ENCODE assay signal across 8 cellular contexts in genomic region chr16:1770328-1771071, GRCh38. TPM values are rescaled to one million over a fixed set of nuclear protein-coding genes. Genes with fewer than 3 reads are reported as not detected.
DNase-seq lines count a peak whose midpoint lies in the region; ATAC-seq and TF ChIP-seq lines count a peak whose summit lies in the region.

No MANE protein-coding gene starts in this region.

- no peak for TF ChIP-seq POLR2A in HCT116 (IDR thresholded peaks at IDR 0.05; ENCODE audit: borderline replicate concordance, extremely low read depth, insufficient read depth, insufficient read length)

- peaks cover 51% of the 10 kb centered on the region for H3K79me2 ChIP-seq in HCT116 (ENCODE audit: insufficient read depth, low read length)

- no peak for TF ChIP-seq RAD21 in HCT116 (IDR thresholded peaks at IDR 0.05; ENCODE audit: low read depth)

- in situ Hi-C loops in brain microvascular endothelial cell (cut with HindIII; ENCODE audit: low pct_ligation_motif_present, low sequenced_read_pairs), result no loop called here

- CTCF ChIA-PET in AG04449 (lab: Yijun Ruan, JAX) (interaction anchor here (1.4 kb wide), 2 partner anchors 24 to 64 kb away, joined by 3 to 4 read pairs; partner anchors contain the start of gene MAPK8IP3), HCT116 (lab: Charles Lee) (interaction anchor here (1.4 kb wide), 1 partner anchor 65 kb away, joined by 4 read pairs; the partner anchor contains the start of gene MAPK8IP3)

- H3K9me3 ChIP-seq in HCT116 (ENCODE audit: control insufficient read depth in 1 of 2, insufficient read depth in 1 of 2, low read depth in 1 of 2, low read length in 2 of 2) (no peaks in the 10 kb centered on the region), iPS-20b (ENCODE audit: insufficient read depth, low read depth, low read length) (no peaks in the 10 kb centered on the region), skeletal muscle satellite cell (replicated peaks; ENCODE audit: low read length) (no peaks in the 10 kb centered on the region)

- H3K27me3 ChIP-seq in HCT116 (ENCODE audit: insufficient read depth, low read length) (no peaks in the 10 kb centered on the region), brain microvascular endothelial cell (replicated peaks) (no peaks in the 10 kb centered on the region), iPS-20b (ENCODE audit: insufficient read depth, low read length) (no peaks in the 10 kb centered on the region), skeletal muscle satellite cell (ENCODE audit: control insufficient read depth, insufficient read depth, low read length) (no peaks in the 10 kb centered on the region)

- H3K4me3 ChIP-seq in AG04449 (ENCODE audit: low read depth, low read length) (peak overlapping the region; percentile 81), HCT116 (replicated peaks in 1 of 2; ENCODE audit: low read depth in 1 of 2, low read length in 2 of 2) (peak overlapping the region; percentile 88 to 97), brain microvascular endothelial cell (ENCODE audit: low read depth, low read length) (peak overlapping the region; percentile 79), iPS-20b (ENCODE audit: low read length) (peak overlapping the region; percentile 94), skeletal muscle satellite cell (ENCODE audit: low read length) (peak overlapping the region; percentile 92)

- TSS peak; percentile 38 for BruUV-seq in HCT116 (replicated peaks; lab: Mats Ljungman, UMichigan)

- RAD21 ChIA-PET in HCT116 (lab: Charles Lee; ENCODE audit: low non-redundant PET in 1 of 2, low total read pairs in 2 of 2, uncharacterized antibody in 2 of 2, unreplicated experiment in 2 of 2), result no interaction called here

- peak overlapping the region; percentile 95 for H3K27ac ChIP-seq in HCT116 (ENCODE audit: low read depth, low read length)
- H3K27ac ChIP-seq in brain microvascular endothelial cell, result peak overlapping the region; percentile 27
- no peak overlapping the region for H3K27ac ChIP-seq in iPS-20b (ENCODE audit: low read length)

- TF ChIP-seq CTCF in AG04449 (IDR thresholded peaks at IDR 0.05; ENCODE audit: insufficient read depth, low read length, missing control alignments), result no peak
- TF ChIP-seq CTCF in HCT116 (IDR thresholded peaks at IDR 0.05 in 2 of 3, conservative IDR thresholded peaks at IDR 0.05 in 1 of 3; ENCODE audit: borderline replicate concordance in 1 of 3, insufficient read depth in 1 of 3, low read depth in 2 of 3, low read length in 2 of 3), result no peak
- TF ChIP-seq CTCF in brain microvascular endothelial cell (IDR thresholded peaks at IDR 0.05; ENCODE audit: low read depth, low read length, missing control alignments), result no peak

- H3K4me2 ChIP-seq in HCT116 (ENCODE audit: low read length) (peak overlapping the region; percentile 100), skeletal muscle satellite cell (ENCODE audit: low read length) (peak overlapping the region; percentile 85)

- H3K9me2 ChIP-seq in HCT116 (ENCODE audit: insufficient read depth), result no peaks in the 10 kb centered on the region

- peaks cover 14 to 29% of the 10 kb centered on the region in 2 experiments for H3K4me1 ChIP-seq in HCT116 (ENCODE audit: control insufficient read depth in 1 of 2, insufficient read depth in 2 of 2, low read length in 2 of 2)
- no peaks in the 10 kb centered on the region; the same call in 1 of the 2 replicates for H3K4me1 ChIP-seq in iPS-20b (ENCODE audit: insufficient read depth, low read length)
- H3K4me1 ChIP-seq in skeletal muscle satellite cell (ENCODE audit: control insufficient read depth, insufficient read depth, low read length), result peaks cover 32% of the 10 kb centered on the region

- POLR2A ChIA-PET in AG04449 (lab: Yijun Ruan, JAX) (interaction anchor here (0.8 to 4.3 kb wide), 3 partner anchors 12 to 65 kb away, joined by 3 to 31 read pairs (median 3); partner anchors contain the start of genes MAPK8IP3, NUBP2 and SPSB3), HCT116 (lab: Charles Lee) (interaction anchor here (0.6 to 3.5 kb wide), 4 partner anchors 12 to 350 kb away, joined by 3 to 23 read pairs (median 3); partner anchors contain the start of genes JPT2, NUBP2, SPSB3 and UQCC4)

- intact Hi-C loops in HCT116 (cut with micrococcal nuclease), result no loop called here

- H3K9ac ChIP-seq in HCT116 (ENCODE audit: low read length) (peak overlapping the region; percentile 93), iPS-20b (ENCODE audit: low read depth, low read length) (peak overlapping the region; percentile 96), skeletal muscle satellite cell (ENCODE audit: low read depth, low read length) (peak overlapping the region; percentile 75)

- peaks cover 5% of the 10 kb centered on the region; the same call in 1 of the 2 replicates for H4K20me1 ChIP-seq in HCT116 (ENCODE audit: insufficient read depth)

- DNase-seq in AG04449 (ENCODE audit: low read depth, low spot score), result no peak
- DNase-seq in HCT116 (ENCODE audit: low read depth, low spot score), result peak; percentile 62
- DNase-seq in T follicular helper cell (ENCODE audit: low read depth), result peak; percentile 19
- peak; percentile 33 for DNase-seq in brain microvascular endothelial cell

- no peak overlapping the region for H2AFZ ChIP-seq in HCT116 (ENCODE audit: low read depth, low read length, poor library complexity, severe bottlenecking)

- ATAC-seq in HCT116 (peak; percentile 52), GM19467 (IDR thresholded peaks at IDR 0.05; ENCODE audit: unreplicated experiment) (no peak), HG03469 (IDR thresholded peaks at IDR 0.05; ENCODE audit: unreplicated experiment) (no peak)

- H3K36me3 ChIP-seq in HCT116 (ENCODE audit: control insufficient read depth in 1 of 2, insufficient read depth in 2 of 2, low read length in 2 of 2), result peaks cover 0 to 8% of the 10 kb centered on the region in 2 experiments; a peak in 2 of 4 replicates
- peaks cover 50% of the 10 kb centered on the region for H3K36me3 ChIP-seq in brain microvascular endothelial cell (replicated peaks)
- H3K36me3 ChIP-seq in iPS-20b (ENCODE audit: insufficient read depth, low read depth, low read length), result peaks cover 21% of the 10 kb centered on the region
- peaks cover 44% of the 10 kb centered on the region for H3K36me3 ChIP-seq in skeletal muscle satellite cell (ENCODE audit: insufficient read depth, low read length)

TF ChIP-seq in HCT116, 20 proteins besides CTCF, POLR2A, EP300 and RAD21 (continues in another document):
- no peak for TF ChIP-seq TCF7L2 (IDR thresholded peaks at IDR 0.05; ENCODE audit: borderline replicate concordance, extremely low read depth, insufficient read depth, insufficient read length)
- no peak for TF ChIP-seq CEBPB (IDR thresholded peaks at IDR 0.05; ENCODE audit: low read depth)
- peak; percentile 65 for TF ChIP-seq POLR2AphosphoS5 (IDR thresholded peaks at IDR 0.05; ENCODE audit: low read depth, low read length)
- no peak for TF ChIP-seq SRF (IDR thresholded peaks at IDR 0.05; ENCODE audit: low read depth)
- no peak for TF ChIP-seq EZH2 (IDR thresholded peaks at IDR 0.05)
- TF ChIP-seq ZBTB33 (IDR thresholded peaks at IDR 0.05; ENCODE audit: extremely low read depth, insufficient replicate concordance, low read length), result peak; percentile 8
- no peak for TF ChIP-seq EZH2phosphoT487 (IDR thresholded peaks at IDR 0.05; ENCODE audit: borderline replicate concordance)
- TF ChIP-seq MAX (IDR thresholded peaks at IDR 0.05), result no peak

RNA-seq across cellular contexts. Expression of gene NME3, which starts 0.8 kb away (rescaled TPM):
- total RNA-seq in HCT116 (2021; ENCODE audit: unreplicated experiment), result 103 TPM
- polyA plus RNA-seq in HCT116 (2012), result 79.3 and 90.1 TPM in 2 replicates
- total RNA-seq in skeletal muscle satellite cell (2012; rRNA removed), result 45.1 and 50.2 TPM in 2 replicates

RNA-seq across cellular contexts. Expression of gene EME2, which starts 2.1 kb away (rescaled TPM):
- 36.3 TPM for total RNA-seq in HCT116 (2021; ENCODE audit: unreplicated experiment)
- 8.9 and 9.0 TPM in 2 replicates for polyA plus RNA-seq in HCT116 (2012)
- total RNA-seq in skeletal muscle satellite cell (2012; rRNA removed), result 11.7 and 15.1 TPM in 2 replicates

RNA-seq across cellular contexts. Expression of gene MRPS34, which starts 2.4 kb away (rescaled TPM):
- total RNA-seq in HCT116 (2021; ENCODE audit: unreplicated experiment), result 200 TPM
- 167 and 191 TPM in 2 replicates for polyA plus RNA-seq in HCT116 (2012)
- 82.8 and 95.8 TPM in 2 replicates for total RNA-seq in skeletal muscle satellite cell (2012; rRNA removed)

RNA-seq across cellular contexts. Expression of gene SPSB3, which starts 11.9 kb away (rescaled TPM):
- 31.6 TPM for total RNA-seq in HCT116 (2021; ENCODE audit: unreplicated experiment)
- polyA plus RNA-seq in HCT116 (2012), result 43.9 and 51.6 TPM in 2 replicates
- total RNA-seq in skeletal muscle satellite cell (2012; rRNA removed), result 17.0 and 17.2 TPM in 2 replicates

RNA-seq across cellular contexts. Expression of gene NUBP2, which starts 12.3 kb away (rescaled TPM):
- total RNA-seq in HCT116 (2021; ENCODE audit: unreplicated experiment), result 103 TPM
- 75.2 and 77.9 TPM in 2 replicates for polyA plus RNA-seq in HCT116 (2012)
- total RNA-seq in skeletal muscle satellite cell (2012; rRNA removed), result 84.7 and 85.4 TPM in 2 replicates
